In the genomic region with DNA sequence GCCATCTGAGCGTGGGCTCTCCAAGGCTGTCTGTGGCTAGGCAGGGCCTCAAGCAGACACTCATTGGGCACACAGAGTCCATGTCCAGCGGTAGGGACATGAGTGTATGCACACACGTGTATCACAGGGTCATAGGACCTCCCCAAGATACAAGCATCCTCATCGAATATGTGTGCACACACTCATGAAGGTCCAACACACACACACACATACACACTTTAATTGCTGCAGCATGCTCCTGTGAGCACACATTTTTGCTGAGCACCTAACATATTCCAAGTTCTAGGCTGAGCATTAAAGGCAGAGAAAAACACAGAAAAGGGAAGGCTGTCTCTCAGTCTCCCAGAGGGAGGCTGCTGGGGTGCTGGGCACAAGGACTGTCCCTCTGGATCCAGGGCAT, we compare ENCODE assay signal across 29 cellular contexts. TPM values are rescaled to one million over a fixed set of nuclear protein-coding genes. Genes with fewer than 3 reads are reported as not detected.
"Had no signal": no experiment of that assay in that cellular context is flagged by ENCODE, and none has a peak within 500 bp of the region (broad histone marks: within the 10 kb centered on the region; RNA-seq: fewer than 3 reads in every experiment).

No MANE protein-coding gene starts in this region.

- H3K9me3 ChIP-seq: colonic mucosa, esophagus squamous epithelium, gastrocnemius medialis, heart right ventricle, left lung, lower lobe of right lung, mucosa of descending colon had no signal

- H3K4me3 ChIP-seq: colonic mucosa, esophagus squamous epithelium, gastrocnemius medialis, heart right ventricle, left lung, lower lobe of right lung, mucosa of descending colon had no signal

- H3K27ac Mint-ChIP-seq: dendritic cell treated with granulocyte-macrophage colony-stimulating factor and Interleukin-4, amounts not matched to agents 40 ng/mL and 50 ng/mL, for 4 days; effector memory CD8-positive, alpha-beta T cell; endodermal cell; immature natural killer cell; naive B cell had no signal

- H3K36me3 Mint-ChIP-seq: immature natural killer cell, mesothelial cell of epicardium, naive B cell had no signal

- ATAC-seq: effector memory CD8-positive, alpha-beta T cell; esophagus mucosa; gastrocnemius medialis; heart right ventricle; left cardiac atrium; left lung; left ventricle myocardium superior; lower lobe of right lung; mucosa of descending colon had no signal

- H3K27me3 ChIP-seq: colonic mucosa, esophagus squamous epithelium, gastrocnemius medialis, heart right ventricle, left lung had no signal

- DNase-seq: colonic mucosa; cortex of kidney; effector CD8-positive, alpha-beta T cell; effector memory CD8-positive, alpha-beta T cell; endodermal cell; erythroblast; esophagus squamous epithelium; foreskin fibroblast; foreskin melanocyte; gastrocnemius medialis; glutamatergic neuron; head of caudate nucleus; heart right ventricle; hypothalamus; immature natural killer cell; islet precursor cell; kidney; kidney glomerular epithelial cell; left cardiac atrium; left lung; left ventricle myocardium superior; lower lobe of right lung; mucosa of descending colon; naive B cell had no signal

- FAIRE-seq: endometrium, kidney had no signal

- H3K4me3 Mint-ChIP-seq: dendritic cell treated with granulocyte-macrophage colony-stimulating factor and Interleukin-4, amounts not matched to agents 40 ng/mL and 50 ng/mL, for 4 days; effector memory CD8-positive, alpha-beta T cell; endodermal cell; mesothelial cell of epicardium; naive B cell had no signal

- H3K27ac ChIP-seq: colonic mucosa, epithelial cell of prostate, esophagus squamous epithelium, gastrocnemius medialis, heart right ventricle, left lung, lower lobe of right lung had no signal

- H3K4me1 Mint-ChIP-seq: immature natural killer cell had no signal

- H3K9me3 Mint-ChIP-seq: dendritic cell treated with granulocyte-macrophage colony-stimulating factor and Interleukin-4, amounts not matched to agents 40 ng/mL and 50 ng/mL, for 4 days; effector memory CD8-positive, alpha-beta T cell; endodermal cell; immature natural killer cell; mesothelial cell of epicardium had no signal

- H3K27me3 Mint-ChIP-seq: effector memory CD8-positive, alpha-beta T cell had no signal

- H3K4me1 ChIP-seq: colonic mucosa, heart right ventricle had no signal

- H3K36me3 ChIP-seq: colonic mucosa, esophagus squamous epithelium, gastrocnemius medialis, heart right ventricle, left lung, lower lobe of right lung had no signal

RNA-seq across cellular contexts. Expression of a gene that starts 59.3 kb away (rescaled TPM):
- polyA plus RNA-seq: immature natural killer cell had no signal
